In genomic region chr6:17980329-17980728, GRCh38 we compare ENCODE assay signal across 24 cellular contexts. TPM values are rescaled to one million over a fixed set of nuclear protein-coding genes. Genes with fewer than 3 reads are reported as not detected.
DNase-seq lines count a peak whose midpoint lies in the region; ATAC-seq and TF ChIP-seq lines count a peak whose summit lies in the region.
"Had no signal": no experiment of that assay in that cellular context is flagged by ENCODE, and none has a peak within 500 bp of the region (broad histone marks: within the 10 kb centered on the region; RNA-seq: fewer than 3 reads in every experiment).

No MANE protein-coding gene starts in this region.

- WGBS in GM23248 (ENCODE audit: low coverage in 1 of 2, low lambda C conversion rate in 2 of 2, missing lambda C conversion rate in 2 of 2), 2 experiments: 87 to 88% methylated on average over 4 of the region's 4 CpGs

- 0 out of 2 replicates have a peak overlapping the region, but pooled peaks have one; percentile 9 for H3K4me3 ChIP-seq in GM23248
- no peak overlapping the region for H3K4me3 ChIP-seq in SJSA1
- no peak overlapping the region for H3K4me3 ChIP-seq in gastrocnemius medialis
- H3K4me3 ChIP-seq: SJCRH30, suprapubic skin had no signal

- peak overlapping the region; percentile 46 for H3K4me2 ChIP-seq in GM23248 (ENCODE audit: unreplicated experiment)

- no peaks in the 10 kb centered on the region for H3K9me2 ChIP-seq in GM23248 (ENCODE audit: insufficient read depth)

- no peak for ATAC-seq in foreskin keratinocyte
- no peak for ATAC-seq in gastrocnemius medialis
- ATAC-seq in activated T-helper 17 cell treated with anti-CD3 and anti-CD28 coated beads, Interleukin-2, amount 50 U/mL, for 72 hours (replicated peaks): no peak
- ATAC-seq: esophagus mucosa, Panc1, sciatic nerve had no signal

- peaks cover 4% of the 10 kb centered on the region for H3K4me1 Mint-ChIP-seq in activated T-helper 17 cell treated with anti-CD3 and anti-CD28 coated beads, Interleukin-2, amount 50 U/mL, for 72 hours
- H3K4me1 Mint-ChIP-seq: activated naive CD4-positive, alpha-beta T cell treated with anti-CD3 and anti-CD28 coated beads, Interleukin-2, amount 50 U/mL, for 24 hours had no signal

- DNase-seq in GM23248 (no peak), SJSA1 (ENCODE audit: low read depth in 1 of 2, low spot score in 2 of 2) (no peak), foreskin keratinocyte (no peak), gastrocnemius medialis (no peak), 8988T (no peak), HUDEP-2 (lab: John Stamatoyannopoulos, UW; ENCODE audit: unreplicated experiment in 76 of 76) (no peak), substantia nigra (lab: John Stamatoyannopoulos, UW) (no peak)
- DNase-seq: activated CD4-positive, alpha-beta T cell treated with anti-CD3 and anti-CD28 coated beads, Interleukin-2, amount 10 ng/mL, durations not matched to agents 24 days and 14 days; anterior cingulate cortex; CD4-positive, alpha-beta T cell; central memory CD4-positive, alpha-beta T cell; DMS 273 treated with DMSO at 0.1 percent for 48 hours; natural killer cell; NCI-H1105 treated with DMSO at 0.1 percent for 48 hours; NCI-H446 treated with DMSO at 0.1 percent for 48 hours; SJCRH30; stimulated activated CD8-positive, alpha-beta memory T cell treated with anti-CD3 and anti-CD28 coated beads, Interleukin-4, amount 100 ng/mL, for 48 hours; T-helper 1 cell had no signal

- TF ChIP-seq POLR2A in gastrocnemius medialis (IDR thresholded peaks at IDR 0.05): no peak

- peaks cover 95% of the 10 kb centered on the region for H3K79me2 ChIP-seq in GM23248 (ENCODE audit: insufficient read depth)

- H3K36me3 Mint-ChIP-seq in activated T-helper 17 cell treated with anti-CD3 and anti-CD28 coated beads, Interleukin-2, amount 50 U/mL, for 72 hours (ENCODE audit: low read depth): no peaks in the 10 kb centered on the region
- H3K36me3 Mint-ChIP-seq: activated naive CD4-positive, alpha-beta T cell treated with anti-CD3 and anti-CD28 coated beads, Interleukin-2, amount 50 U/mL, for 24 hours; natural killer cell had no signal

- in situ Hi-C loops in GM23248 (cut with MboI): loop anchor here (10.0 kb wide), 1 partner anchor 136 kb away; no protein-coding TSS in a partner anchor
- in situ Hi-C loops in gastrocnemius medialis (cut with MboI; ENCODE audit: low sequenced_read_pairs in 4 of 4): loop anchor here in 3 of 4 donors (10.0 to 25.0 kb wide), 2 partner anchors 116 to 118 kb away; no protein-coding TSS in a partner anchor

- H3K27ac Mint-ChIP-seq in activated T-helper 17 cell treated with anti-CD3 and anti-CD28 coated beads, Interleukin-2, amount 50 U/mL, for 72 hours: no peak overlapping the region
- H3K27ac Mint-ChIP-seq: activated CD4-positive, alpha-beta T cell treated with anti-CD3 and anti-CD28 coated beads, Interleukin-2, amount 10 ng/mL, durations not matched to agents 24 days and 14 days; activated naive CD4-positive, alpha-beta T cell treated with anti-CD3 and anti-CD28 coated beads, Interleukin-2, amount 50 U/mL, for 24 hours; CD4-positive, alpha-beta T cell had no signal

- H3K36me3 ChIP-seq in GM23248 (ENCODE audit: low read depth) (0 out of 2 replicates have a peak, but pooled peaks cover 11% of the 10 kb centered on the region), SJSA1 (peaks cover 26% of the 10 kb centered on the region), gastrocnemius medialis (no peaks in the 10 kb centered on the region)
- H3K36me3 ChIP-seq: SJCRH30 had no signal

- no peaks in the 10 kb centered on the region for H3K27me3 ChIP-seq in GM23248 (replicated peaks; ENCODE audit: insufficient read depth)
- H3K27me3 ChIP-seq in SJSA1 (replicated peaks): no peaks in the 10 kb centered on the region
- H3K27me3 ChIP-seq in foreskin keratinocyte: no peaks in the 10 kb centered on the region
- no peaks in the 10 kb centered on the region for H3K27me3 ChIP-seq in gastrocnemius medialis
- H3K27me3 ChIP-seq: SJCRH30, suprapubic skin had no signal

- no peak overlapping the region for H3K4me3 Mint-ChIP-seq in activated T-helper 17 cell treated with anti-CD3 and anti-CD28 coated beads, Interleukin-2, amount 50 U/mL, for 72 hours
- H3K4me3 Mint-ChIP-seq: activated CD4-positive, alpha-beta T cell treated with anti-CD3 and anti-CD28 coated beads, Interleukin-2, amount 10 ng/mL, durations not matched to agents 24 days and 14 days; activated naive CD4-positive, alpha-beta T cell treated with anti-CD3 and anti-CD28 coated beads, Interleukin-2, amount 50 U/mL, for 24 hours; CD4-positive, alpha-beta T cell; natural killer cell had no signal

- peaks cover 28% of the 10 kb centered on the region for H3K27me3 Mint-ChIP-seq in activated T-helper 17 cell treated with anti-CD3 and anti-CD28 coated beads, Interleukin-2, amount 50 U/mL, for 72 hours

- no peaks in the 10 kb centered on the region for H4K20me1 ChIP-seq in GM23248 (ENCODE audit: insufficient read depth)

- H3K4me1 ChIP-seq in GM23248 (ENCODE audit: insufficient read depth) (peaks cover 17% of the 10 kb centered on the region), SJSA1 (replicated peaks) (peaks cover 25% of the 10 kb centered on the region), foreskin keratinocyte (peaks cover 31% of the 10 kb centered on the region), gastrocnemius medialis (peaks cover 45 to 58% of the 10 kb centered on the region in 2 donors)

- H3K27ac ChIP-seq in GM23248: peak overlapping the region; percentile 53
- H3K27ac ChIP-seq in SJSA1: peak overlapping the region; percentile 27; the same call in 1 of the 2 replicates
- peak overlapping the region; percentile 5 for H3K27ac ChIP-seq in foreskin keratinocyte
- peak overlapping the region; percentile 54 to 73 (median 64) for H3K27ac ChIP-seq in gastrocnemius medialis
- H3K27ac ChIP-seq in substantia nigra (ENCODE audit: low read depth, low read length, poor library complexity, severe bottlenecking): no peak overlapping the region
- H3K27ac ChIP-seq: SJCRH30, suprapubic skin had no signal

- TF ChIP-seq CTCF in foreskin keratinocyte (conservative IDR thresholded peaks at IDR 0.05): no peak
- TF ChIP-seq CTCF in gastrocnemius medialis (IDR thresholded peaks at IDR 0.05 in 4 of 5, conservative IDR thresholded peaks at IDR 0.05 in 1 of 5): no peak

- peak overlapping the region; percentile 26; the same call in 1 of the 2 replicates for H3K9ac ChIP-seq in GM23248

- H2AFZ ChIP-seq in GM23248: no peak overlapping the region

- H3K9me3 ChIP-seq in GM23248 (ENCODE audit: low read depth): no peaks in the 10 kb centered on the region
- no peaks in the 10 kb centered on the region for H3K9me3 ChIP-seq in SJSA1 (replicated peaks)
- no peaks in the 10 kb centered on the region for H3K9me3 ChIP-seq in gastrocnemius medialis
- H3K9me3 ChIP-seq: SJCRH30, suprapubic skin had no signal

- H3F3A ChIP-seq in GM23248 (ENCODE audit: insufficient read depth): peaks cover 39% of the 10 kb centered on the region; the same call in 1 of the 2 replicates

- no peaks in the 10 kb centered on the region for H3K9me3 Mint-ChIP-seq in activated T-helper 17 cell treated with anti-CD3 and anti-CD28 coated beads, Interleukin-2, amount 50 U/mL, for 72 hours
- H3K9me3 Mint-ChIP-seq: activated CD4-positive, alpha-beta T cell treated with anti-CD3 and anti-CD28 coated beads, Interleukin-2, amount 10 ng/mL, durations not matched to agents 24 days and 14 days; activated naive CD4-positive, alpha-beta T cell treated with anti-CD3 and anti-CD28 coated beads, Interleukin-2, amount 50 U/mL, for 24 hours; CD4-positive, alpha-beta T cell; natural killer cell had no signal

- intact Hi-C loops in gastrocnemius medialis (cut with DNase I; ENCODE audit: low total_unique reads): loop anchor here (10.0 kb wide), 1 partner anchor 174 kb away; the partner anchor contains the start of genes KDM1B and TPMT

RNA-seq across cellular contexts. Expression of gene KIF13A, which starts 7.1 kb away (rescaled TPM):
- 46.0 and 47.3 TPM in 2 replicates for total RNA-seq in GM23248 (2014; rRNA removed; shearing (Covaris generic))
- 5.0 and 7.4 TPM in 2 replicates for polyA plus RNA-seq in GM23248 (2016; fragmentation: Nextera tagmentation; extraction: Ambion mirVana)
- total RNA-seq in SJSA1 (2014; rRNA removed; shearing (Covaris generic)): 31.5 and 52.7 TPM in 2 replicates
- total RNA-seq in foreskin keratinocyte: 84.2 and 89.1 TPM in 2 replicates
- polyA plus RNA-seq in foreskin keratinocyte: 24.8 and 32.3 TPM in 2 replicates
- 10 to 100 TPM; 47.4 to 72.9 (median 63.8) TPM for total RNA-seq in gastrocnemius medialis
- total RNA-seq in activated T-helper 17 cell treated with anti-CD3 and anti-CD28 coated beads, Interleukin-2, amount 50 U/mL, for 72 hours: under 1 TPM in 1 of 2 donors, not detected in 1; 0.45 TPM
- total RNA-seq: activated CD4-positive, alpha-beta T cell treated with anti-CD3 and anti-CD28 coated beads, Interleukin-2, amount 10 ng/mL, durations not matched to agents 24 days and 14 days had no signal

Comparison
In these comparisons a context has a peak if more than half of its experiments do, and no peak if none do; other contexts are left out.
1. RNA of gene KIF13A, which starts 7.1 kb away (total RNA-seq): 84.2 to 89.1 TPM in foreskin keratinocyte, 47.4 to 72.9 TPM in gastrocnemius medialis, 31.5 to 52.7 TPM in SJSA1 and 46.0 to 47.3 TPM in GM23248; 0.45 TPM in activated T-helper 17 cell treated with anti-CD3 and anti-CD28 coated beads, Interleukin-2, amount 50 U/mL, for 72 hours; every median in the first group is over 10 times any median in the second.